8 cellular contexts compared by ENCODE assay signal in the genomic region with DNA sequence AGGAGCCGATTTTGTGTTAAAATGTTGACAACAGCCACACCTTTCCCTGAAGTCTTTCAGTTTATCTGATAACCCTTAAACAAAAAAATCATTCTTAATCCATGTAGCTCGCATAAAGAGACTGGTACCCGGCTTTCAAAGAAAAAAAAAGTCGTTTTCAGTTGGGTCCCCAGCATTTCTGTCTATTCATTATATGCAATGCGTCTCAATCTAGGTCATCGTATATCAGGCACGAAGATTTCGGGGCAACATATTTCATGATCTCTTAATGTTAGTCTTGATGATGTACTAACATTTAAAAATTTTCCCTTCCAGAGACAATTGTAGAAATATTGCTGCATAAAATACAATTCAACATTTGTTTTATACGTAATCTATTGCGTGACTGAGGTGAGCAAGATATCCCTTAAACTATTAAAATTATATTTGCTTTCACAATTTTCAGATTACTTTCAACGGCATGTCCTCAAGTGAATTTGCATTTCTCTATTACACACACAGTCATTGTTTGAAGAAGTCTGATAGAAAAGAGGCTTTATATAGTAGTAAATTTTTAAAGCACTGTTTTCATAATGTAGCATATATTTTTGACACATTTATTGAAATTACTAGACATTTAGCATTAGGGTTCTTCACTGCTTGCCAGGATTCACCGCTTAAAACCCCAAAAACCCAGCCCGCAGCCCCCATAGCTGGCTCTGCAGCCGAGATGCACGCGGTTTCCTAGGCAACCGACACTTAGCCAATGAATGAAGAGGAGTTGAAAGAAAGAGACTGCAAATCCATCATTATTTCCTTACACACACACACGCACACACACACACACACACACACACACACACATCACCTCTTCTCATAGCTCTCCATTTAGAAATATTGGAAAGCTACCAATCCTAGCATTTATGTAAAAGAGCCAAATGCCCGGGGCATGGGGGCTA. TPM values are rescaled to one million over a fixed set of nuclear protein-coding genes. Genes with fewer than 3 reads are reported as not detected.
DNase-seq lines count a peak whose midpoint lies in the region; ATAC-seq and TF ChIP-seq lines count a peak whose summit lies in the region.

No MANE protein-coding gene starts in this region.

- DNase-seq in EL (peak; percentile 46), NCI-H345 (lab: John Stamatoyannopoulos, UW) (peak; percentile 66), cerebellar cortex (ENCODE audit: low spot score) (peak; percentile 89), memory B cell (ENCODE audit: low spot score in 2 of 2) (no peak), upper lobe of right lung (no peak)
- no peak for DNase-seq in stimulated activated CD4-positive, alpha-beta T cell treated with anti-CD3 and anti-CD28 coated beads, Interleukin-1b, Interleukin-23, amount 100 ng/mL, for 48 hours

- peaks cover 28% of the 10 kb centered on the region for H3K4me1 Mint-ChIP-seq in memory B cell

- ATAC-seq in memory B cell (ENCODE audit: low read depth) (no peak), upper lobe of right lung (no peak), HG02588 (IDR thresholded peaks at IDR 0.05; ENCODE audit: unreplicated experiment) (no peak), GM21723 (IDR thresholded peaks at IDR 0.05; ENCODE audit: unreplicated experiment) (no peak)

- H3K36me3 Mint-ChIP-seq in memory B cell = no peaks in the 10 kb centered on the region

- H3K27me3 Mint-ChIP-seq in memory B cell = peaks cover 30% of the 10 kb centered on the region

- no peaks in the 10 kb centered on the region for H3K9me3 ChIP-seq in upper lobe of right lung

- H3K9me3 Mint-ChIP-seq in memory B cell = no peaks in the 10 kb centered on the region

- peak overlapping the region; percentile 16 for H3K4me3 Mint-ChIP-seq in memory B cell

- no peaks in the 10 kb centered on the region for H3K36me3 ChIP-seq in upper lobe of right lung

- peak overlapping the region; percentile 52 for H3K4me3 ChIP-seq in upper lobe of right lung

- peaks cover 43% of the 10 kb centered on the region for H3K4me1 ChIP-seq in upper lobe of right lung

- intact Hi-C loops in upper lobe of right lung (cut with DNase I) = no loop called here

- TF ChIP-seq CTCF in upper lobe of right lung (IDR thresholded peaks at IDR 0.05) = no peak

- H3K27me3 ChIP-seq in upper lobe of right lung = peaks cover 87% of the 10 kb centered on the region

- H3K27ac ChIP-seq in upper lobe of right lung = no peak overlapping the region

- no peak overlapping the region for H3K27ac Mint-ChIP-seq in memory B cell

RNA-seq across cellular contexts. Expression of gene TUBB2B, which starts 3.1 kb away (rescaled TPM):
- 0.46 TPM for total RNA-seq in upper lobe of right lung

RNA-seq across cellular contexts. Expression of gene PSMG4, which starts 28.2 kb away (rescaled TPM):
- total RNA-seq in upper lobe of right lung = 16.9 TPM

Comparison
In these comparisons a context has a peak if more than half of its experiments do, and no peak if none do; other contexts are left out.
1. DNase-seq: peak in EL (single experiment), NCI-H345 (single experiment) and cerebellar cortex (single experiment); none in memory B cell (0 of 2), upper lobe of right lung (single experiment) and stimulated activated CD4-positive, alpha-beta T cell treated with anti-CD3 and anti-CD28 coated beads, Interleukin-1b, Interleukin-23, amount 100 ng/mL, for 48 hours (single experiment).